8 cellular contexts compared by ENCODE assay signal in genomic region chrX:55160685-55161552, GRCh38. TPM values are rescaled to one million over a fixed set of nuclear protein-coding genes. Genes with fewer than 3 reads are reported as not detected.
A peak's percentile ranks its signal among the peaks of the same experiment; 100 is the strongest.
DNase-seq lines count a peak whose midpoint lies in the region; ATAC-seq lines count a peak whose summit lies in the region.

No MANE protein-coding gene starts in this region.

- peak overlapping the region; percentile 89 to 93 for H3K4me3 Mint-ChIP-seq in effector memory CD8-positive, alpha-beta T cell
- H3K4me3 Mint-ChIP-seq in memory B cell = peak overlapping the region; percentile 92

- in situ Hi-C loops in Caki2 (cut with HindIII; ENCODE audit: low pct_unique_long_range_greater_than_20kb, low sequenced_read_pairs) = no loop called here

- ATAC-seq in GM21360 (IDR thresholded peaks at IDR 0.05; ENCODE audit: unreplicated experiment) (peak; percentile 94), memory B cell (ENCODE audit: low read depth) (peak; percentile 85)
- ATAC-seq in effector memory CD8-positive, alpha-beta T cell (replicated peaks) = peak; percentile 83

- no peaks in the 10 kb centered on the region for H3K9me3 Mint-ChIP-seq in effector memory CD8-positive, alpha-beta T cell
- no peaks in the 10 kb centered on the region for H3K9me3 Mint-ChIP-seq in memory B cell

- peaks cover 20% of the 10 kb centered on the region for H3K36me3 Mint-ChIP-seq in effector memory CD8-positive, alpha-beta T cell (ENCODE audit: insufficient read depth)
- no peaks in the 10 kb centered on the region for H3K36me3 Mint-ChIP-seq in memory B cell

- peak; percentile 90 for DNase-seq in Caki2 (ENCODE audit: low read depth)
- peak; percentile 88 for DNase-seq in HT-29 (ENCODE audit: low spot score)
- peak; percentile 50 for DNase-seq in NK-92 (lab: John Stamatoyannopoulos, UW; ENCODE audit: unreplicated experiment)
- DNase-seq in activated CD8-positive, alpha-beta memory T cell treated with anti-CD3 and anti-CD28 coated beads for 4 hours (ENCODE audit: low read depth in 2 of 2) = peak; percentile 77 to 81
- DNase-seq in effector memory CD8-positive, alpha-beta T cell = peak; percentile 88 to 93 (median 93)
- DNase-seq in memory B cell (ENCODE audit: low spot score in 2 of 2) = peak; percentile 82 to 84
- peak; percentile 86 for DNase-seq in stimulated activated CD8-positive, alpha-beta memory T cell treated with anti-CD3 and anti-CD28 coated beads, Interleukin-12 subunit alpha, Interleukin-12 subunit beta, amount 100 ng/mL, for 1 hour (ENCODE audit: low read depth)

- no peaks in the 10 kb centered on the region for H3K27me3 Mint-ChIP-seq in effector memory CD8-positive, alpha-beta T cell
- no peaks in the 10 kb centered on the region for H3K27me3 Mint-ChIP-seq in memory B cell

- peak overlapping the region; percentile 96 to 97 for H3K27ac Mint-ChIP-seq in effector memory CD8-positive, alpha-beta T cell
- H3K27ac Mint-ChIP-seq in memory B cell = peak overlapping the region; percentile 94

- H3K4me1 Mint-ChIP-seq in effector memory CD8-positive, alpha-beta T cell (ENCODE audit: low read depth in 2 of 2) = peaks cover 7 to 13% of the 10 kb centered on the region in 2 donors
- peaks cover 5% of the 10 kb centered on the region for H3K4me1 Mint-ChIP-seq in memory B cell

RNA-seq across cellular contexts. Expression of gene PAGE5, which starts 59.2 kb away (rescaled TPM):
- total RNA-seq in Caki2 (2014; rRNA removed; shearing (Covaris generic); ENCODE audit: low replicate concordance) = 6.7 TPM in 1 of 2 replicates, not detected in the other
- total RNA-seq in HT-29 (2014; rRNA removed; shearing (Covaris generic)) = 0.57 TPM in 1 of 2 replicates, not detected in the other

Comparison
In these comparisons a context has a peak if more than half of its experiments do, and no peak if none do; other contexts are left out.
1. Peak in every context shown above with its lines: DNase-seq and ATAC-seq.